In the genomic region with DNA sequence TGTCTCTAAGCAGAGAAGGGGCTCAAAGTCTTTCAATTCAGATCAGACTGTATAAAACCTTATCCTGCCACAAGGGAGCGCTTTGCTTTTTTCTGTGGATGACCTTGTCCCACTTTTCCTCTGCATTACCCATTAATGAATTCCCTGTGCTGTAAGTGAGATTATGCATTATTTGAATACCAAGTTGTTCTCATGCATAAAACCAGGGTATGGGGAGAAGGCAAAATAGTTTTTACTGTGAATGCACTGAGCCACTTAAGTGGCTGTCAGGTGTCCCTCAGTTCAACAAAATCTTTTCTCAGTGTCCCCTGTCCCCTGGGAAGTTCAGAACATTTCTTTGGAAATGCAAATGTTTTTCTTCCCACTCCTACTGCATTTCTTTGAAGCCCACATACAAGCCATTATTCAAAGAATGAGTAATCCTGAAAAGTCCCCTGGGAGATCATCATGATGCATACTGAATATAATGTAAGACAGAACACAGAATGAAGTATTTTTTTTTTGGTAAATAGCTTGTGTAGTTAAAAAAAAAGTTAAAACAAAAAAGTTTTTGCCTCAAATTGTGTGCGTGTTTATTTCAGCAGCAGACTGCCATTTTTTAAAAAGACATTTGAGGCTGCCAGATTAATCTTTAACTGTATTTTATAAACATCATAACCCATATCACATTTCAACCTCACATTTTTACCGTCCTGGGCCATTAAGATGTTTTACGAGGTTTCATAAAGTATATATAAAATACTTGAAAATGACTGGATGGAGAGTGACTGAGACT, we compare ENCODE assay signal across 1 cellular context.
TF ChIP-seq lines count a peak whose summit lies in the region.

No MANE protein-coding gene starts in this region.

TF ChIP-seq in HEK293, 187 proteins besides CTCF, POLR2A, EP300 and RAD21 (continued from another document):
- TF ChIP-seq, protein P1, sequence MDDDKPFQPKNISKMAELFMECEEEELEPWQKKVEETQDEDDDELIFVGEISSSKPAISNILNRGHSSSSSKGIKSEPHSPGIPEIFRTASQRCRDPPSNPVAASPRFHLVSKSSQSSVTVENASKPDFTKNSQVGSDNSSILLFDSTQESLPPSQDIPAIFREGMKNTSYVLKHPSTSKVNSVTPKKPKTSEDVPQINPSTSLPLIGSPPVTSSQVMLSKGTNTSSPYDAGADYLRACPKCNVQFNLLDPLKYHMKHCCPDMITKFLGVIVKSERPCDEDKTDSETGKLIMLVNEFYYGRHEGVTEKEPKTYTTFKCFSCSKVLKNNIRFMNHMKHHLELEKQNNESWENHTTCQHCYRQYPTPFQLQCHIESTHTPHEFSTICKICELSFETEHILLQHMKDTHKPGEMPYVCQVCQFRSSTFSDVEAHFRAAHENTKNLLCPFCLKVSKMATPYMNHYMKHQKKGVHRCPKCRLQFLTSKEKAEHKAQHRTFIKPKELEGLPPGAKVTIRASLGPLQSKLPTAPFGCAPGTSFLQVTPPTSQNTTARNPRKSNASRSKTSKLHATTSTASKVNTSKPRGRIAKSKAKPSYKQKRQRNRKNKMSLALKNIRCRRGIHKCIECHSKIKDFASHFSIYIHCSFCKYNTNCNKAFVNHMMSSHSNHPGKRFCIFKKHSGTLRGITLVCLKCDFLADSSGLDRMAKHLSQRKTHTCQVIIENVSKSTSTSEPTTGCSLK (tag by site-specific recombination; IDR thresholded peaks at IDR 0.05), result no peak
- TF ChIP-seq ZNF132 (tag by site-specific recombination; IDR thresholded peaks at IDR 0.05; ENCODE audit: borderline replicate concordance) (no peak), ZFHX2 (tag by site-specific recombination; conservative IDR thresholded peaks at IDR 0.05) (0 out of 2 replicates have a peak, but pooled peaks have one; percentile 21), ZNF707 (tag by site-specific recombination; IDR thresholded peaks at IDR 0.05) (no peak), TCF7L2 (IDR thresholded peaks at IDR 0.05; ENCODE audit: borderline replicate concordance, low read depth, low read length) (peak; percentile 86), ZNF621 (tag by site-specific recombination; IDR thresholded peaks at IDR 0.05) (no peak), ZNF174 (tag by site-specific recombination; IDR thresholded peaks at IDR 0.05) (no peak), ZNF654 (tag by site-specific recombination; IDR thresholded peaks at IDR 0.05; ENCODE audit: low read depth) (peak; percentile 39), ZNF266 (tag by site-specific recombination; IDR thresholded peaks at IDR 0.05; ENCODE audit: low read depth) (no peak), SETDB1 (IDR thresholded peaks at IDR 0.05; ENCODE audit: insufficient read length, low read length) (peak; percentile 52), ZNF776 (tag by site-specific recombination; IDR thresholded peaks at IDR 0.05; ENCODE audit: borderline replicate concordance) (no peak), TRIM28 (IDR thresholded peaks at IDR 0.05; ENCODE audit: borderline replicate concordance, low read length) (peak; percentile 93), ZNF658 (tag by site-specific recombination; IDR thresholded peaks at IDR 0.05) (no peak), ZNF23 (tag by site-specific recombination; IDR thresholded peaks at IDR 0.05; ENCODE audit: borderline replicate concordance) (no peak)
- TF ChIP-seq, protein P2, sequence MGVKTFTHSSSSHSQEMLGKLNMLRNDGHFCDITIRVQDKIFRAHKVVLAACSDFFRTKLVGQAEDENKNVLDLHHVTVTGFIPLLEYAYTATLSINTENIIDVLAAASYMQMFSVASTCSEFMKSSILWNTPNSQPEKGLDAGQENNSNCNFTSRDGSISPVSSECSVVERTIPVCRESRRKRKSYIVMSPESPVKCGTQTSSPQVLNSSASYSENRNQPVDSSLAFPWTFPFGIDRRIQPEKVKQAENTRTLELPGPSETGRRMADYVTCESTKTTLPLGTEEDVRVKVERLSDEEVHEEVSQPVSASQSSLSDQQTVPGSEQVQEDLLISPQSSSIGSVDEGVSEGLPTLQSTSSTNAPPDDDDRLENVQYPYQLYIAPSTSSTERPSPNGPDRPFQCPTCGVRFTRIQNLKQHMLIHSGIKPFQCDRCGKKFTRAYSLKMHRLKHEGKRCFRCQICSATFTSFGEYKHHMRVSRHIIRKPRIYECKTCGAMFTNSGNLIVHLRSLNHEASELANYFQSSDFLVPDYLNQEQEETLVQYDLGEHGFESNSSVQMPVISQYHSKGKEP (tag by site-specific recombination; IDR thresholded peaks at IDR 0.05), result peak; percentile 32
- TF ChIP-seq, protein P3, sequence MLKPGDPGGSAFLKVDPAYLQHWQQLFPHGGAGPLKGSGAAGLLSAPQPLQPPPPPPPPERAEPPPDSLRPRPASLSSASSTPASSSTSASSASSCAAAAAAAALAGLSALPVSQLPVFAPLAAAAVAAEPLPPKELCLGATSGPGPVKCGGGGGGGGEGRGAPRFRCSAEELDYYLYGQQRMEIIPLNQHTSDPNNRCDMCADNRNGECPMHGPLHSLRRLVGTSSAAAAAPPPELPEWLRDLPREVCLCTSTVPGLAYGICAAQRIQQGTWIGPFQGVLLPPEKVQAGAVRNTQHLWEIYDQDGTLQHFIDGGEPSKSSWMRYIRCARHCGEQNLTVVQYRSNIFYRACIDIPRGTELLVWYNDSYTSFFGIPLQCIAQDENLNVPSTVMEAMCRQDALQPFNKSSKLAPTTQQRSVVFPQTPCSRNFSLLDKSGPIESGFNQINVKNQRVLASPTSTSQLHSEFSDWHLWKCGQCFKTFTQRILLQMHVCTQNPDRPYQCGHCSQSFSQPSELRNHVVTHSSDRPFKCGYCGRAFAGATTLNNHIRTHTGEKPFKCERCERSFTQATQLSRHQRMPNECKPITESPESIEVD (tag by site-specific recombination; IDR thresholded peaks at IDR 0.05), result 0 out of 2 replicates have a peak, but pooled peaks have one; percentile 14
- TF ChIP-seq, protein P4, sequence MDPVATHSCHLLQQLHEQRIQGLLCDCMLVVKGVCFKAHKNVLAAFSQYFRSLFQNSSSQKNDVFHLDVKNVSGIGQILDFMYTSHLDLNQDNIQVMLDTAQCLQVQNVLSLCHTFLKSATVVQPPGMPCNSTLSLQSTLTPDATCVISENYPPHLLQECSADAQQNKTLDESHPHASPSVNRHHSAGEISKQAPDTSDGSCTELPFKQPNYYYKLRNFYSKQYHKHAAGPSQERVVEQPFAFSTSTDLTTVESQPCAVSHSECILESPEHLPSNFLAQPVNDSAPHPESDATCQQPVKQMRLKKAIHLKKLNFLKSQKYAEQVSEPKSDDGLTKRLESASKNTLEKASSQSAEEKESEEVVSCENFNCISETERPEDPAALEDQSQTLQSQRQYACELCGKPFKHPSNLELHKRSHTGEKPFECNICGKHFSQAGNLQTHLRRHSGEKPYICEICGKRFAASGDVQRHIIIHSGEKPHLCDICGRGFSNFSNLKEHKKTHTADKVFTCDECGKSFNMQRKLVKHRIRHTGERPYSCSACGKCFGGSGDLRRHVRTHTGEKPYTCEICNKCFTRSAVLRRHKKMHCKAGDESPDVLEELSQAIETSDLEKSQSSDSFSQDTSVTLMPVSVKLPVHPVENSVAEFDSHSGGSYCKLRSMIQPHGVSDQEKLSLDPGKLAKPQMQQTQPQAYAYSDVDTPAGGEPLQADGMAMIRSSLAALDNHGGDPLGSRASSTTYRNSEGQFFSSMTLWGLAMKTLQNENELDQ (tag by site-specific recombination; IDR thresholded peaks at IDR 0.05; ENCODE audit: low read depth), result no peak
- TF ChIP-seq, protein P5, sequence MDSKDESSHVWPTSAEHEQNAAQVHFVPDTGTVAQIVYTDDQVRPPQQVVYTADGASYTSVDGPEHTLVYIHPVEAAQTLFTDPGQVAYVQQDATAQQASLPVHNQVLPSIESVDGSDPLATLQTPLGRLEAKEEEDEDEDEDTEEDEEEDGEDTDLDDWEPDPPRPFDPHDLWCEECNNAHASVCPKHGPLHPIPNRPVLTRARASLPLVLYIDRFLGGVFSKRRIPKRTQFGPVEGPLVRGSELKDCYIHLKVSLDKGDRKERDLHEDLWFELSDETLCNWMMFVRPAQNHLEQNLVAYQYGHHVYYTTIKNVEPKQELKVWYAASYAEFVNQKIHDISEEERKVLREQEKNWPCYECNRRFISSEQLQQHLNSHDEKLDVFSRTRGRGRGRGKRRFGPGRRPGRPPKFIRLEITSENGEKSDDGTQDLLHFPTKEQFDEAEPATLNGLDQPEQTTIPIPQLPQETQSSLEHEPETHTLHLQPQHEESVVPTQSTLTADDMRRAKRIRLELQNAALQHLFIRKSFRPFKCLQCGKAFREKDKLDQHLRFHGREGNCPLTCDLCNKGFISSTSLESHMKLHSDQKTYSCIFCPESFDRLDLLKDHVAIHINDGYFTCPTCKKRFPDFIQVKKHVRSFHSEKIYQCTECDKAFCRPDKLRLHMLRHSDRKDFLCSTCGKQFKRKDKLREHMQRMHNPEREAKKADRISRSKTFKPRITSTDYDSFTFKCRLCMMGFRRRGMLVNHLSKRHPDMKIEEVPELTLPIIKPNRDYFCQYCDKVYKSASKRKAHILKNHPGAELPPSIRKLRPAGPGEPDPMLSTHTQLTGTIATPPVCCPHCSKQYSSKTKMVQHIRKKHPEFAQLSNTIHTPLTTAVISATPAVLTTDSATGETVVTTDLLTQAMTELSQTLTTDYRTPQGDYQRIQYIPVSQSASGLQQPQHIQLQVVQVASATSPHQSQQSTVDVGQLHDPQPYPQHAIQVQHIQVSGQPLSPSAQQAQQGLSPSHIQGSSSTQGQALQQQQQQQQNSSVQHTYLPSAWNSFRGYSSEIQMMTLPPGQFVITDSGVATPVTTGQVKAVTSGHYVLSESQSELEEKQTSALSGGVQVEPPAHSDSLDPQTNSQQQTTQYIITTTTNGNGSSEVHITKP (tag by site-specific recombination; IDR thresholded peaks at IDR 0.05), result no peak
- TF ChIP-seq, protein P6, sequence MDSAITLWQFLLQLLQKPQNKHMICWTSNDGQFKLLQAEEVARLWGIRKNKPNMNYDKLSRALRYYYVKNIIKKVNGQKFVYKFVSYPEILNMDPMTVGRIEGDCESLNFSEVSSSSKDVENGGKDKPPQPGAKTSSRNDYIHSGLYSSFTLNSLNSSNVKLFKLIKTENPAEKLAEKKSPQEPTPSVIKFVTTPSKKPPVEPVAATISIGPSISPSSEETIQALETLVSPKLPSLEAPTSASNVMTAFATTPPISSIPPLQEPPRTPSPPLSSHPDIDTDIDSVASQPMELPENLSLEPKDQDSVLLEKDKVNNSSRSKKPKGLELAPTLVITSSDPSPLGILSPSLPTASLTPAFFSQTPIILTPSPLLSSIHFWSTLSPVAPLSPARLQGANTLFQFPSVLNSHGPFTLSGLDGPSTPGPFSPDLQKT (IDR thresholded peaks at IDR 0.05; ENCODE audit: borderline replicate concordance, low read depth, low read length), result no peak
- TF ChIP-seq, protein P7, sequence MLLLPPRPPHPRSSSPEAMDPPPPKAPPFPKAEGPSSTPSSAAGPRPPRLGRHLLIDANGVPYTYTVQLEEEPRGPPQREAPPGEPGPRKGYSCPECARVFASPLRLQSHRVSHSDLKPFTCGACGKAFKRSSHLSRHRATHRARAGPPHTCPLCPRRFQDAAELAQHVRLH (tag by site-specific recombination; IDR thresholded peaks at IDR 0.05), result no peak
- TF ChIP-seq, protein P8, sequence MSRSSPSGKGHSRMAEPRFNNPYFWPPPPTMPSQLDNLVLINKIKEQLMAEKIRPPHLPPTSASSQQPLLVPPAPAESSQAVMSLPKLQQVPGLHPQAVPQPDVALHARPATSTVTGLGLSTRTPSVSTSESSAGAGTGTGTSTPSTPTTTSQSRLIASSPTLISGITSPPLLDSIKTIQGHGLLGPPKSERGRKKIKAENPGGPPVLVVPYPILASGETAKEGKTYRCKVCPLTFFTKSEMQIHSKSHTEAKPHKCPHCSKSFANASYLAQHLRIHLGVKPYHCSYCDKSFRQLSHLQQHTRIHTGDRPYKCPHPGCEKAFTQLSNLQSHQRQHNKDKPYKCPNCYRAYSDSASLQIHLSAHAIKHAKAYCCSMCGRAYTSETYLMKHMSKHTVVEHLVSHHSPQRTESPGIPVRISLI (tag by site-specific recombination; IDR thresholded peaks at IDR 0.05), result peak; percentile 82
